12 cellular contexts compared by ENCODE assay signal in the genomic region with DNA sequence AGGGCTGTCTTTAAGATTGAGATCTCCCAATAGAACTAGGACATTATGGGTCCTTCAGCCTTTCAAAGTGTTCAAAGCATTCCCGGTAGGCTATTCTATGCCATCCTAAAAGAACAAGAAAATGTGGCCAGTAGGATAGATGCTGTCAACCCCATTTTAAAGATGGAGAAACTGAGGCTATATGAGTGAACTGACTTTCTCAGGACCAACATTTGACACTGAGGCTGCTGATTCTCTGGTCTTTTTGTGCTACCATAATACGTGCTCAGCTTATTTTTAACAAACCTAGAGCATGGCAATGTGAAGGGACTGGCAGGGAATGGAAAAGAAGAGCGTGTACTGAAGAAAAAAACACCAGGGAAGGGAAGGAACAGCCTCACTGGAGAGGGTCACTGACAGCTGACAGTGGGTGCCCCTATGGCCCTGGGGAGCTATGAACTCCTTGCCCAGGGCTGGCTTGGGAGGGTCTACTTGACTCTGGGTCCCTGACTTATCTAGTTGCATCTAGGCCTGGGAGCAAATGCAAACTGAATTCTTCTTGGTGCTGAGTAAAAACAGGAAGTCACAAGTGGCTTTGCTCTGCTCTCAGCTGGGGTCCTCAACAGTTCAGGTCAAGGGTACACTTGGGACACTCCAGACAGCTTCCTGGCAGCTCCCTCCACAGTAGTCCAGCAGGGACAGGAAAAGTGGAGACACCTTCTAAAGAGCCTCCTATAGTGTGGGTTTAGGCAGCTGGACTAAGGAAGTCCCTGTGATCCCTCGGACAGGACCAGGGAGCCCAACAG. TPM values are rescaled to one million over a fixed set of nuclear protein-coding genes. Genes with fewer than 3 reads are reported as not detected.
DNase-seq lines count a peak whose midpoint lies in the region; ATAC-seq, FAIRE-seq and TF ChIP-seq lines count a peak whose summit lies in the region.
"Had no signal": no experiment of that assay in that cellular context is flagged by ENCODE, and none has a peak within 500 bp of the region (broad histone marks: within the 10 kb centered on the region; RNA-seq: fewer than 3 reads in every experiment).

No MANE protein-coding gene starts in this region.

- CTCF ChIA-PET in K562 (lab: Yijun Ruan, JAX; ENCODE audit: low intra/inter-chr PET ratio) = no interaction called here

- H3K79me2 ChIP-seq in K562 (ENCODE audit: control insufficient read depth, insufficient read depth, low read length) = no peaks in the 10 kb centered on the region

- H4K20me1 ChIP-seq in K562 (replicated peaks; ENCODE audit: control insufficient read depth, insufficient read depth, low read length) = no peaks in the 10 kb centered on the region

- no TSS peak for BruUV-seq in K562 (replicated peaks; lab: Mats Ljungman, UMichigan)

- in situ Hi-C loops in K562 (cut with MboI) (no loop called here), transverse colon (cut with MboI; ENCODE audit: low pct_ligation_motif_present in 1 of 4, low pct_unique_long_range_greater_than_20kb in 1 of 4, low sequenced_read_pairs in 3 of 4) (no loop called here), G401 (cut with HindIII; ENCODE audit: low sequenced_read_pairs) (no loop called here)

- POLR2A ChIA-PET in K562 (lab: Yijun Ruan, JAX) = interaction anchor here (0.7 to 1.1 kb wide), 2 partner anchors 13 to 433 kb away, joined by 3 read pairs; no protein-coding TSS in a partner anchor

- intact Hi-C loops in K562 (cut with micrococcal nuclease) (loop anchor here (5.0 kb wide), 1 partner anchor 41 kb away; no protein-coding TSS in a partner anchor), transverse colon (cut with DNase I; ENCODE audit: low total_unique reads) (no loop called here)

- H3K27ac Mint-ChIP-seq in activated T-cell treated with anti-CD3 and anti-CD28 coated beads, Interleukin-2, amount 50 U/mL, for 24 hours = no peak overlapping the region
- H3K27ac Mint-ChIP-seq: activated naive CD8-positive, alpha-beta T cell treated with anti-CD3 and anti-CD28 coated beads for 36 hours had no signal

- H3K4me1 ChIP-seq in K562 (replicated peaks in 1 of 2; ENCODE audit: control insufficient read depth in 2 of 2, insufficient read depth in 2 of 2, low read length in 2 of 2) = peaks cover 16 to 26% of the 10 kb centered on the region in 2 experiments
- peaks cover 0 to 45% of the 10 kb centered on the region in 2 donors for H3K4me1 ChIP-seq in muscle layer of duodenum (ENCODE audit: control insufficient read depth in 1 of 2, insufficient read depth in 2 of 2, low read length in 2 of 2)
- peaks cover 10 to 64% (median 17%) of the 10 kb centered on the region in 4 donors for H3K4me1 ChIP-seq in transverse colon

- no peak for FAIRE-seq in K562 (lab: Jason Lieb, UNC)
- FAIRE-seq: endometrium had no signal

- TF ChIP-seq POLR2A in K562 (conservative IDR thresholded peaks at IDR 0.05) (no peak), transverse colon (IDR thresholded peaks at IDR 0.05) (no peak)

- H3K9me1 ChIP-seq in K562 (ENCODE audit: control insufficient read depth, insufficient read depth, low read length) = no peaks in the 10 kb centered on the region

- ATAC-seq in K562 (no peak), GM18517 (IDR thresholded peaks at IDR 0.05; ENCODE audit: unreplicated experiment) (no peak)

- DNase-seq in activated T-cell treated with anti-CD3 and anti-CD28 coated beads, Interleukin-2, amount 50 U/mL, for 24 hours = no peak
- DNase-seq in activated T-cell treated with anti-CD3 and anti-CD28 coated beads, Interleukin-2, amount 50 U/mL, for 1 hour = no peak
- DNase-seq in K562 (ENCODE audit: extremely low read depth in 1 of 4, low spot score in 3 of 4) (no peak), transverse colon (no peak), G401 (ENCODE audit: low spot score) (no peak), kidney glomerular epithelial cell (lab: John Stamatoyannopoulos, UW) (no peak)
- DNase-seq: activated naive CD8-positive, alpha-beta T cell treated with anti-CD3 and anti-CD28 coated beads for 36 hours; stimulated activated CD4-positive, alpha-beta T cell treated with anti-CD3 and anti-CD28 coated beads, Interleukin-4, amount 100 ng/mL, for 4 hours had no signal

- 35% methylated on average over 4 of the region's 4 CpGs for WGBS in K562 (ENCODE audit: insufficient coverage, low coverage, missing lambda C conversion rate)
- WGBS in transverse colon (ENCODE audit: low coverage in 1 of 2), 2 donors = 71 to 81% methylated on average over 3 to 4 of the region's 4 CpGs

- H3K36me3 ChIP-seq in K562 (ENCODE audit: control insufficient read depth, insufficient read depth, low read length) (no peaks in the 10 kb centered on the region), muscle layer of duodenum (ENCODE audit: control insufficient read depth in 1 of 2, insufficient read depth in 2 of 2, low read length in 2 of 2) (no peaks in the 10 kb centered on the region), transverse colon (no peaks in the 10 kb centered on the region)
- H3K36me3 ChIP-seq: SJSA1 had no signal

- TF ChIP-seq RAD21 in K562 (CRISPR knock-in tag; conservative IDR thresholded peaks at IDR 0.05 in 1 of 2, IDR thresholded peaks at IDR 0.05 in 1 of 2) = no peak

- H3K9me3 Mint-ChIP-seq in activated T-cell treated with anti-CD3 and anti-CD28 coated beads, Interleukin-2, amount 50 U/mL, for 24 hours = no peaks in the 10 kb centered on the region
- H3K9me3 Mint-ChIP-seq: activated naive CD8-positive, alpha-beta T cell treated with anti-CD3 and anti-CD28 coated beads for 36 hours had no signal

- peak overlapping the region; percentile 72 for H3K4me3 Mint-ChIP-seq in activated T-cell treated with anti-CD3 and anti-CD28 coated beads, Interleukin-2, amount 50 U/mL, for 24 hours

- H3K36me3 Mint-ChIP-seq in activated T-cell treated with anti-CD3 and anti-CD28 coated beads, Interleukin-2, amount 50 U/mL, for 24 hours (ENCODE audit: low read depth) = no peaks in the 10 kb centered on the region
- H3K36me3 Mint-ChIP-seq: activated naive CD8-positive, alpha-beta T cell treated with anti-CD3 and anti-CD28 coated beads for 36 hours had no signal

- H2AFZ ChIP-seq in K562 (ENCODE audit: low read depth, low read length) = no peak overlapping the region

- no peak overlapping the region for H3K9ac ChIP-seq in K562 (ENCODE audit: insufficient read depth in 1 of 2, low read depth in 2 of 2, low read length in 2 of 2)

- H3K4me3 ChIP-seq in K562 (no peak overlapping the region), muscle layer of duodenum (ENCODE audit: low read depth in 1 of 2, low read length in 2 of 2) (peak overlapping the region; percentile 55 to 83), transverse colon (peak overlapping the region in 1 of 4 donors; percentile 74)
- H3K4me3 ChIP-seq: SJSA1 had no signal

- H3K27me3 Mint-ChIP-seq in activated T-cell treated with anti-CD3 and anti-CD28 coated beads, Interleukin-2, amount 50 U/mL, for 24 hours = peaks cover 64% of the 10 kb centered on the region

- no peak for TF ChIP-seq CTCF in K562 (IDR thresholded peaks at IDR 0.05 in 2 of 3, conservative IDR thresholded peaks at IDR 0.05 in 1 of 3; ENCODE audit: insufficient read depth in 2 of 3, low read depth in 1 of 3, low read length in 3 of 3)
- TF ChIP-seq CTCF in transverse colon (IDR thresholded peaks at IDR 0.05) = no peak

- H3K27ac ChIP-seq in K562 (ENCODE audit: extremely low read depth, low read depth, low read length) = no peak overlapping the region
- H3K27ac ChIP-seq in muscle layer of duodenum (ENCODE audit: low read length) = peak overlapping the region; percentile 24
- peak overlapping the region; percentile 61 to 79 (median 73) for H3K27ac ChIP-seq in transverse colon
- H3K27ac ChIP-seq: SJSA1 had no signal

- H3K9me3 ChIP-seq in K562 (replicated peaks; ENCODE audit: control insufficient read depth, insufficient read depth, low read depth, low read length) = no peaks in the 10 kb centered on the region
- no peaks in the 10 kb centered on the region for H3K9me3 ChIP-seq in muscle layer of duodenum (ENCODE audit: control insufficient read depth in 1 of 2, low read length in 2 of 2)
- H3K9me3 ChIP-seq in transverse colon = no peaks in the 10 kb centered on the region
- H3K9me3 ChIP-seq: SJSA1 had no signal

- TF ChIP-seq EP300 in K562 (IDR thresholded peaks at IDR 0.05; ENCODE audit: low read length) (no peak), transverse colon (IDR thresholded peaks at IDR 0.05; ENCODE audit: low read depth) (no peak)

- H3K4me2 ChIP-seq in K562 (ENCODE audit: insufficient read depth, low read length) = no peak overlapping the region; the same call in 1 of the 2 replicates

- H3K4me1 Mint-ChIP-seq in activated T-cell treated with anti-CD3 and anti-CD28 coated beads, Interleukin-2, amount 50 U/mL, for 24 hours (ENCODE audit: low read depth) = peaks cover 24% of the 10 kb centered on the region

- H3K27me3 ChIP-seq in K562 (ENCODE audit: control insufficient read depth in 2 of 2, insufficient read depth in 2 of 2, low read length in 2 of 2) = peaks cover 0 to 17% of the 10 kb centered on the region in 2 experiments; a peak in 3 of 5 replicates
- no peaks in the 10 kb centered on the region for H3K27me3 ChIP-seq in muscle layer of duodenum (ENCODE audit: low read depth, low read length)
- peaks cover 25% of the 10 kb centered on the region for H3K27me3 ChIP-seq in transverse colon

RNA-seq across cellular contexts. Expression of a gene that starts 2.3 kb away (rescaled TPM):
- total RNA-seq in K562 (2011; cell fraction: chromatin; rRNA removed; ENCODE audit: low replicate concordance) = 0.11 and 0.46 TPM in 2 replicates
- under 0.01 TPM in 1 of 2 replicates, not detected in the other for total RNA-seq in K562 (2011; cell fraction: nucleolus; rRNA removed)
- total RNA-seq in K562 (2011; cell fraction: nucleoplasm; rRNA removed) = 0.15 TPM in 1 of 2 replicates, not detected in the other
- total RNA-seq in K562 (2014; rRNA removed) (0.98 and 1.1 TPM in 2 replicates), K562 (2014; rRNA removed; fragmentation: Illumina TruSeq; extraction: Trizol) (2.6 and 2.7 TPM in 2 replicates), K562 (2015; rRNA removed; fragmentation: Illumina TruSeq; extraction: Trizol) (4.9 and 5.6 TPM in 2 replicates), K562 (2021) (2.8 and 4.9 TPM in 2 replicates), transverse colon (1 to 10 TPM in 3 of 4 donors, under 1 TPM in 1; 0.20 to 8.4 (median 2.6) TPM)
- polyA plus RNA-seq in K562 (2011; rRNA removed) (0.84 and 1.1 TPM in 2 replicates), K562 (2014; fragmentation: Illumina TruSeq; extraction: Trizol) (2.4 and 4.0 TPM in 2 replicates), K562 (2014; fragmentation: Nextera tagmentation; extraction: Ambion mirVana) (1 to 10 TPM; 2.8 to 3.3 TPM), K562 (2014; rRNA removed) (1.3 and 3.0 TPM in 2 replicates)
- polyA plus RNA-seq in K562 (2011; cell fraction: cytosol; rRNA removed) = 0.21 and 0.47 TPM in 2 replicates
- 0.65 and 1.3 TPM in 2 replicates for polyA plus RNA-seq in K562 (2011; cell fraction: nucleus; rRNA removed)
- polyA plus RNA-seq in K562 (2012) = 3.7 and 12.1 TPM in 2 replicates
- 1.2 TPM in 2 replicates for polyA minus RNA-seq in K562 (2011; rRNA and poly(A)+ RNA removed)
- polyA minus RNA-seq in K562 (2011; cell fraction: cytosol; rRNA and poly(A)+ RNA removed) = 0.36 TPM in 1 of 2 replicates, not detected in the other
- 0.78 and 0.81 TPM in 2 replicates for polyA minus RNA-seq in K562 (2011; cell fraction: nucleus; rRNA and poly(A)+ RNA removed)
- total RNA-seq in G401 (2014; rRNA removed; shearing (Covaris generic)) = not detected in 2 replicates
